In the genomic region with DNA sequence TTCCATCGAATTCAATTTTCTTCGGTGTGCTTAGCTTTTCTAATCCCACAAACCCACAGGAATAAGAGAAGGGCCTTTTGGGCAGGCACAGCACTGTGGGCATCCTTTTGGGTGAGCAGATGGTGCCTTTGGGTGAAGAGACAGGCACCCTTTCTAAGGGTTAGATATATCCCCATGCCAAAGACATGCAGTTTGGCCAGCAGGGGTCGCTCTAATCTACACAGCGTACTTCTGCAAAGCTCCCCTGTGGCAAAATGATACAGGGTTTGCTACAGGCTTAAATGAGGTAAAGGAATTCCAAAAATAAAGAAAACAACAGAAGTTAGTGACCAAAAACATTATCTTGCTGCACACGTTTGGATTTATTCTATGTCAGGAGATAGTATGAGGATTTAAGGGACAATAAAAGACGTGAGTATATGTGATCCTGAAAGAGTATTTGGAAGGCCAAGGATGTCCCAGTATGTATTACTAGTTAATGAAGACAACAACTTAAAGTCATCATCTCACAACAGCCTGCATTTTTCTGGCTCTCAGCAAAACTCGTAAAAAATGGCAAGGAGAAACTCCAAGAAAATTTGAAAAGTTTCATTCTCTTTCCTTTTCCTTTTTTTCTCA, we compare ENCODE assay signal across 8 cellular contexts. TPM values are rescaled to one million over a fixed set of nuclear protein-coding genes. Genes with fewer than 3 reads are reported as not detected.
DNase-seq lines count a peak whose midpoint lies in the region; ATAC-seq, FAIRE-seq and TF ChIP-seq lines count a peak whose summit lies in the region.

No MANE protein-coding gene starts in this region.

- no peaks in the 10 kb centered on the region; the same call in 1 of the 2 replicates for H3K4me1 ChIP-seq in GM23338 (ENCODE audit: insufficient read depth)
- no peaks in the 10 kb centered on the region for H3K4me1 ChIP-seq in pancreas
- H3K4me1 ChIP-seq in prostate gland (replicated peaks): no peaks in the 10 kb centered on the region

- H3K36me3 ChIP-seq in GM23338 (ENCODE audit: insufficient read depth) (no peaks in the 10 kb centered on the region), pancreas (no peaks in the 10 kb centered on the region), prostate gland (no peaks in the 10 kb centered on the region)

- 22 to 33% methylated on average over 7 of the region's 7 CpGs for WGBS in pancreas, 2 donors
- 59% methylated on average over 7 of the region's 7 CpGs for whole genome bisulfite sequencing in prostate gland

- H3K9me3 Mint-ChIP-seq in GM23338: no peaks in the 10 kb centered on the region
- H3K9me3 Mint-ChIP-seq in activated CD4-positive, alpha-beta memory T cell treated with anti-CD3 and anti-CD28 coated beads for 36 hours: no peaks in the 10 kb centered on the region

- TF ChIP-seq POLR2A in prostate gland (IDR thresholded peaks at IDR 0.05): no peak

- DNase-seq in Daoy (ENCODE audit: low read depth) (peak; percentile 39), GM23338 (ENCODE audit: low spot score) (peak; percentile 78), NCI-H1930 (lab: John Stamatoyannopoulos, UW) (peak; percentile 6 to 7), fibroblast of gingiva (ENCODE audit: low read depth) (peak; percentile 29), pancreas (peak in 5 of 6 donors; percentile 7 to 80 (median 52)), prostate gland (ENCODE audit: low spot score) (no peak)
- peak; percentile 65 for DNase-seq in activated CD4-positive, alpha-beta memory T cell treated with anti-CD3 and anti-CD28 coated beads for 36 hours

- CTCF ChIA-PET in activated CD4-positive, alpha-beta memory T cell treated with anti-CD3 and anti-CD28 coated beads for 36 hours (lab: Charles Lee): interaction anchor here (0.6 to 2.5 kb wide), 6 partner anchors 12 to 133 kb away, joined by 3 to 11 read pairs (median 4); no protein-coding TSS in a partner anchor

- no peaks in the 10 kb centered on the region for H3K27me3 ChIP-seq in GM23338 (ENCODE audit: insufficient read depth)
- H3K27me3 ChIP-seq in pancreas: peaks cover 0 to 5% (median 0%) of the 10 kb centered on the region in 4 donors
- no peaks in the 10 kb centered on the region for H3K27me3 ChIP-seq in prostate gland (replicated peaks; ENCODE audit: insufficient read depth)

- no peaks in the 10 kb centered on the region for H4K20me1 ChIP-seq in GM23338 (replicated peaks; ENCODE audit: insufficient read depth)

- POLR2A ChIA-PET in activated CD4-positive, alpha-beta memory T cell treated with anti-CD3 and anti-CD28 coated beads for 36 hours (lab: Charles Lee): no interaction called here

- peak; percentile 87 for ATAC-seq in GM23338
- ATAC-seq in pancreas: peak in 3 of 4 donors; percentile 69 to 79 (median 75)
- no peak for ATAC-seq in HG03469 (IDR thresholded peaks at IDR 0.05; ENCODE audit: unreplicated experiment)

- no peaks in the 10 kb centered on the region for H3K9me3 ChIP-seq in pancreas
- H3K9me3 ChIP-seq in prostate gland: no peaks in the 10 kb centered on the region

- H3F3A ChIP-seq in GM23338 (replicated peaks; ENCODE audit: low read depth): no peaks in the 10 kb centered on the region

- H3K27me3 Mint-ChIP-seq in GM23338 (ENCODE audit: insufficient read depth, low read depth, poor library complexity): no peaks in the 10 kb centered on the region
- no peaks in the 10 kb centered on the region for H3K27me3 Mint-ChIP-seq in activated CD4-positive, alpha-beta memory T cell treated with anti-CD3 and anti-CD28 coated beads for 36 hours

- H3K4me1 Mint-ChIP-seq in GM23338: peaks cover 10% of the 10 kb centered on the region; the same call in 2 of the 3 replicates
- no peaks in the 10 kb centered on the region for H3K4me1 Mint-ChIP-seq in activated CD4-positive, alpha-beta memory T cell treated with anti-CD3 and anti-CD28 coated beads for 36 hours (ENCODE audit: low read depth)

- H3K4me3 ChIP-seq in GM23338: no peak overlapping the region
- H3K4me3 ChIP-seq in pancreas: no peak overlapping the region
- H3K4me3 ChIP-seq in prostate gland: no peak overlapping the region

- H3K79me2 ChIP-seq in GM23338 (replicated peaks; ENCODE audit: insufficient read depth): no peaks in the 10 kb centered on the region

- no peaks in the 10 kb centered on the region for H3K36me3 Mint-ChIP-seq in GM23338 (ENCODE audit: low read depth)
- H3K36me3 Mint-ChIP-seq in activated CD4-positive, alpha-beta memory T cell treated with anti-CD3 and anti-CD28 coated beads for 36 hours: no peaks in the 10 kb centered on the region

- H3K9me2 ChIP-seq in GM23338 (ENCODE audit: insufficient read depth): no peaks in the 10 kb centered on the region

- no peak for FAIRE-seq in pancreas (lab: Jason Lieb, UNC)

- peak; percentile 78 to 79 for TF ChIP-seq CTCF in GM23338 (conservative IDR thresholded peaks at IDR 0.05; ENCODE audit: low read depth in 2 of 2)
- TF ChIP-seq CTCF in pancreas (IDR thresholded peaks at IDR 0.05): peak; percentile 46 to 63 (median 56)
- peak in 2 of 4 experiments; percentile 16 to 18 for TF ChIP-seq CTCF in prostate gland (IDR thresholded peaks at IDR 0.05)

- H3K27ac ChIP-seq in GM23338 (ENCODE audit: low read depth): no peak overlapping the region
- H3K27ac ChIP-seq in pancreas: no peak overlapping the region
- no peak overlapping the region for H3K27ac ChIP-seq in prostate gland

- no peak overlapping the region for H2AFZ ChIP-seq in GM23338

- H3K4me3 Mint-ChIP-seq in GM23338: no peak overlapping the region
- no peak overlapping the region for H3K4me3 Mint-ChIP-seq in activated CD4-positive, alpha-beta memory T cell treated with anti-CD3 and anti-CD28 coated beads for 36 hours

- no peak overlapping the region for H3K27ac Mint-ChIP-seq in GM23338
- no peak overlapping the region for H3K27ac Mint-ChIP-seq in activated CD4-positive, alpha-beta memory T cell treated with anti-CD3 and anti-CD28 coated beads for 36 hours

- intact Hi-C loops in activated CD4-positive, alpha-beta memory T cell treated with anti-CD3 and anti-CD28 coated beads for 36 hours (cut with micrococcal nuclease): loop anchor here (5.0 kb wide), 2 partner anchors 94 to 111 kb away; no protein-coding TSS in a partner anchor
- intact Hi-C loops in pancreas (cut with DNase I) (no loop called here), prostate gland (cut with DNase I) (no loop called here)

- H3K4me2 ChIP-seq in GM23338: no peak overlapping the region

TF ChIP-seq in GM23338, 12 proteins besides CTCF, POLR2A, EP300 and RAD21 (continues in another document):
- TF ChIP-seq REST (IDR thresholded peaks at IDR 0.05; ENCODE audit: unreplicated experiment) (no peak), ETS1 (IDR thresholded peaks at IDR 0.05) (no peak), JUNB (IDR thresholded peaks at IDR 0.05; ENCODE audit: unreplicated experiment) (no peak), NANOG (IDR thresholded peaks at IDR 0.05; ENCODE audit: borderline replicate concordance) (no peak), ZNF114 (CRISPR knock-in tag; IDR thresholded peaks at IDR 0.05) (no peak), STAT1 (IDR thresholded peaks at IDR 0.05; ENCODE audit: unreplicated experiment) (no peak), POLR2AphosphoS5 (IDR thresholded peaks at IDR 0.05; ENCODE audit: low read depth) (no peak), CREB1 (CRISPR knock-in tag; IDR thresholded peaks at IDR 0.05; ENCODE audit: low read depth) (no peak)

RNA-seq across cellular contexts. Expression of gene PHEX, which starts 49.5 kb away (rescaled TPM):
- 0.18 and 1.1 TPM in 2 replicates for total RNA-seq in Daoy (2014; rRNA removed; shearing (Covaris generic))
- 0.21 TPM in 1 of 2 replicates, not detected in the other for total RNA-seq in GM23338 (2014; rRNA removed; shearing (Covaris generic))
- polyA plus RNA-seq in GM23338 (2016; fragmentation: Nextera tagmentation; extraction: Ambion mirVana): 0.05 and 0.07 TPM in 2 replicates
- total RNA-seq in activated CD4-positive, alpha-beta memory T cell treated with anti-CD3 and anti-CD28 coated beads for 36 hours: 1 to 10 TPM; 2.1 to 3.2 TPM
- under 1 TPM in 3 of 6 donors, not detected in 3; 0.05 to 0.09 (median 0.09) TPM for total RNA-seq in pancreas
- under 1 TPM; 0.04 to 0.07 TPM for polyA plus RNA-seq in pancreas
- total RNA-seq in prostate gland: under 1 TPM; 0.34 to 0.82 TPM
